Comparison of ENCODE assay signal across 34 cellular contexts in genomic region chr17:12883472-12883871, GRCh38.
"Had no signal": no experiment of that assay in that cellular context is flagged by ENCODE, and none has a peak within 500 bp of the region (broad histone marks: within the 10 kb centered on the region; RNA-seq: fewer than 3 reads in every experiment).

No MANE protein-coding gene starts in this region.

- H3K4me3 ChIP-seq: MG63 had no signal

- H3K27ac ChIP-seq: KMS-11 had no signal

- H3K9me3 ChIP-seq: MG63 had no signal

- DNase-seq: Karpas-422, Kasumi-1, MG63, MM.1S, MV-4-11, NCI-H1048, NCI-H1092, NCI-H1092 treated with DMSO at 0.1 percent for 48 hours, NCI-H1105, NCI-H1105 treated with DMSO at 0.1 percent for 48 hours, NCI-H1417, NCI-H1417 treated with DMSO at 0.1 percent for 48 hours, NCI-H1436, NCI-H1436 treated with DMSO at 0.1 percent for 48 hours, NCI-H146, NCI-H1694, NCI-H1694 treated with DMSO at 0.1 percent for 48 hours, NCI-H187, NCI-H187 treated with DMSO at 0.1 percent for 48 hours, NCI-H1930, NCI-H2029, NCI-H2029 treated with DMSO at 0.1 percent for 48 hours, NCI-H2081, NCI-H2081 treated with DMSO at 0.1 percent for 48 hours, NCI-H2107, NCI-H2171, NCI-H2171 treated with DMSO at 0.1 percent for 48 hours, NCI-H2227 treated with DMSO at 0.1 percent for 48 hours, NCI-H226, NCI-H345, NCI-H446, NCI-H446 treated with DMSO at 0.1 percent for 48 hours, NCI-H510A had no signal

- H3K27me3 ChIP-seq: MG63 had no signal

- H3K36me3 ChIP-seq: MG63 had no signal

- H3K4me2 ChIP-seq: KMS-11 had no signal

- H3K9ac ChIP-seq: KMS-11 had no signal
